ENCODE assay signal across 8 cellular contexts in the genomic region with DNA sequence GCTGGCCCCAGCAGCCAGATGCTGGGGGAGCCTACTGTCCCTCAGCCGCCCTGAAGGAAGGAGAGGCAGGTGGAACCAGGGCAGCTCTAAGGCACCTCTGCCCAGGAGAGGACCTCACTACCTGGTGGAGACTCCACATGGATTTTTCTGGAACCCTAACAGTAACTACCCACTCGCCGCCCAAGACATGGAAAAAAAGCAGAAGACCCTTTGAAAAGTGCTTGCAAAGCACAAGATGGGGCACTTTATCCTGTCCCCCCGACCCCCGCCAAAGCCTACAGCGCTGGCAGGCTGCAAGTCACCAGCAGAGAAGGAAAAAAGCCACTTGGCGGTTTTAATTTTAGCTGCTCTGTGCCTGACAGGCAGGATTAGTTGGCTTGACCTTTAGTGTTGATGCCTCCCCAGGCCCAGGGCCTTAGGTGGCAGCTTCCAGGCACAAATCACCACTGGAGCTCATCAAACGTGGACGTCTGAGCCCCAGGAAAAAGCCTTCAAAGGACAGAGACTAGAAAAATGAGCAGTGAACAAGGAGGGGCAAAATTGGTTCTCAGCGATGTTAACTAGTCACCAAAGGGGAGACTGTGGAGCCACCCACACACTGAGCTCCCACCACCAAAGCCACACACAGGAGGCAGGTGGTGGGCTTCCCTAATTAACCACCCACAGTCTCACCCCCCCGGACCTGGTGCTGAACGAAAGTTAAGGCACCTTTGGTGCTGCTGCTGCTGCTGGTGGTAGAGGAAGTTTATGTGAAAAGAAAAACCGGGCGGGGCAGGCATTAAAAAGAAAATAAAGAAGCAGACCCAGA. TPM values are rescaled to one million over a fixed set of nuclear protein-coding genes. Genes with fewer than 3 reads are reported as not detected.
DNase-seq lines count a peak whose midpoint lies in the region; ATAC-seq and TF ChIP-seq lines count a peak whose summit lies in the region.

No MANE protein-coding gene starts in this region.

- no peaks in the 10 kb centered on the region; a peak in 1 of 5 replicates for H3K9me3 Mint-ChIP-seq in H9
- no peaks in the 10 kb centered on the region for H3K9me3 Mint-ChIP-seq in activated CD8-positive, alpha-beta T cell treated with anti-CD3 and anti-CD28 coated beads, Interleukin-2, amount 10 ng/mL, durations not matched to agents 7 days and 5 days (ENCODE audit: insufficient read depth)
- peaks cover 7% of the 10 kb centered on the region for H3K9me3 Mint-ChIP-seq in glutamatergic neuron (ENCODE audit: unreplicated experiment)

- H3K27ac ChIP-seq in H9 (ENCODE audit: insufficient read length, low read depth, low read length) (peak overlapping the region; percentile 64), spleen (peak overlapping the region; percentile 63 to 91 (median 81))

- no peak overlapping the region for H3T11ph ChIP-seq in H9 (ENCODE audit: low read length)

- no peaks in the 10 kb centered on the region for H4K20me1 ChIP-seq in H9 (ENCODE audit: control insufficient read depth, insufficient read depth, insufficient read length)

- no peak overlapping the region for H2AFZ ChIP-seq in H9 (ENCODE audit: low read length)

- DNase-seq in H9 (no peak), glutamatergic neuron (no peak), spleen (peak; percentile 88), NCI-H2227 (lab: John Stamatoyannopoulos, UW; ENCODE audit: unreplicated experiment) (no peak), SHP77 treated with DMSO at 0.1 percent for 48 hours (lab: John Stamatoyannopoulos, UW) (no peak)
- DNase-seq in activated CD8-positive, alpha-beta T cell treated with anti-CD3 and anti-CD28 coated beads, Interleukin-2, amount 10 ng/mL, durations not matched to agents 7 days and 5 days, result peak; percentile 87
- no peak for DNase-seq in NK-92 treated with Interleukin-12 subunit alpha and Interleukin-12 subunit beta, amount 100 ng/mL, for 24 hours (lab: John Stamatoyannopoulos, UW)

- WGBS in H9 (ENCODE audit: extremely low coverage, insufficient read length, low lambda C conversion rate), result no CpG with 5 or more reads among the region's 14 CpGs
- 41 to 53% (median 47%) methylated on average over 13 to 14 of the region's 14 CpGs for WGBS in spleen, 5 donors

- no peak overlapping the region for H3K14ac ChIP-seq in H9 (ENCODE audit: insufficient read depth, low read length)

- peak overlapping the region; percentile 48 to 67; a peak in 4 of 5 replicates for H3K4me3 Mint-ChIP-seq in H9
- H3K4me3 Mint-ChIP-seq in activated CD8-positive, alpha-beta T cell treated with anti-CD3 and anti-CD28 coated beads, Interleukin-2, amount 10 ng/mL, durations not matched to agents 7 days and 5 days, result peak overlapping the region; percentile 69
- peak overlapping the region; percentile 21 for H3K4me3 Mint-ChIP-seq in glutamatergic neuron (ENCODE audit: unreplicated experiment)

- H3K23ac ChIP-seq in H9 (ENCODE audit: insufficient read length, low read depth, low read length), result no peak overlapping the region

- H3K18ac ChIP-seq in H9 (ENCODE audit: insufficient read length, low read depth, low read length), result no peak overlapping the region

- no peak overlapping the region for H2BK5ac ChIP-seq in H9 (ENCODE audit: insufficient read length, low read length)

- no peak overlapping the region for H2BK120ac ChIP-seq in H9 (ENCODE audit: low read depth, low read length, poor library complexity, severe bottlenecking)

- H3K79me2 ChIP-seq in H9 (ENCODE audit: insufficient read depth, low read length), result no peaks in the 10 kb centered on the region

- CTCF ChIA-PET in activated CD8-positive, alpha-beta T cell treated with anti-CD3 and anti-CD28 coated beads, Interleukin-2, amount 10 ng/mL, durations not matched to agents 7 days and 5 days (lab: Charles Lee), result interaction anchor here (0.8 to 7.4 kb wide), 9 partner anchors 9 to 75 kb away, joined by 3 to 149 read pairs (median 4); a partner anchor contains a TSS

- no peak overlapping the region for H3K4ac ChIP-seq in H9 (ENCODE audit: low read depth, low read length)

- H3K36me3 Mint-ChIP-seq in H9 (ENCODE audit: insufficient read depth in 1 of 3, low read depth in 3 of 3) (peaks cover 38 to 68% (median 56%) of the 10 kb centered on the region in 3 experiments; a peak in 6 of 7 replicates), glutamatergic neuron (ENCODE audit: unreplicated experiment) (no peaks in the 10 kb centered on the region)
- H3K36me3 Mint-ChIP-seq in activated CD8-positive, alpha-beta T cell treated with anti-CD3 and anti-CD28 coated beads, Interleukin-2, amount 10 ng/mL, durations not matched to agents 7 days and 5 days (ENCODE audit: low read depth), result peaks cover 73% of the 10 kb centered on the region

- TF ChIP-seq POLR2A in spleen (IDR thresholded peaks at IDR 0.05), result no peak

- H3K27me3 ChIP-seq in H9 (ENCODE audit: insufficient read depth, low read length) (no peaks in the 10 kb centered on the region), spleen (replicated peaks in 1 of 7) (no peaks in the 10 kb centered on the region)

- peak; percentile 47 for ATAC-seq in activated CD8-positive, alpha-beta T cell treated with anti-CD3 and anti-CD28 coated beads, Interleukin-2, amount 10 ng/mL, durations not matched to agents 7 days and 5 days
- no peak for ATAC-seq in HG03196 (IDR thresholded peaks at IDR 0.05; ENCODE audit: unreplicated experiment)

- peaks cover 78 to 92% of the 10 kb centered on the region in 2 experiments for H3K4me1 Mint-ChIP-seq in H9
- H3K4me1 Mint-ChIP-seq in activated CD8-positive, alpha-beta T cell treated with anti-CD3 and anti-CD28 coated beads, Interleukin-2, amount 10 ng/mL, durations not matched to agents 7 days and 5 days (ENCODE audit: low read depth), result peaks cover 92% of the 10 kb centered on the region
- H3K4me1 Mint-ChIP-seq in glutamatergic neuron (ENCODE audit: low read depth, unreplicated experiment), result peaks cover 25% of the 10 kb centered on the region

- H4K5ac ChIP-seq in H9 (ENCODE audit: insufficient read length, low read depth, low read length), result no peak overlapping the region

- TF ChIP-seq CTCF in H9 (conservative IDR thresholded peaks at IDR 0.05), result no peak
- no peak for TF ChIP-seq CTCF in glutamatergic neuron (IDR thresholded peaks at IDR 0.05; ENCODE audit: partially characterized antibody, unreplicated experiment)
- TF ChIP-seq CTCF in spleen (IDR thresholded peaks at IDR 0.05 in 8 of 11, conservative IDR thresholded peaks at IDR 0.05 in 3 of 11), result no peak

- H2BK12ac ChIP-seq in H9 (ENCODE audit: insufficient read length, low read depth, low read length), result no peak overlapping the region

- H2AK5ac ChIP-seq in H9 (ENCODE audit: insufficient read length, low read length), result no peak overlapping the region

- no peak overlapping the region for H2BK15ac ChIP-seq in H9 (ENCODE audit: low read depth, low read length)

- no peak overlapping the region for H3K4me2 ChIP-seq in H9 (ENCODE audit: insufficient read depth, insufficient read length, low read length)

- H3K9ac ChIP-seq in H9 (ENCODE audit: extremely low read depth, insufficient read length, low read length), result no peak overlapping the region

- POLR2A ChIA-PET in activated CD8-positive, alpha-beta T cell treated with anti-CD3 and anti-CD28 coated beads, Interleukin-2, amount 10 ng/mL, durations not matched to agents 7 days and 5 days (lab: Charles Lee), result interaction anchor here (0.5 to 5.2 kb wide), 8 partner anchors 9 to 681 kb away, joined by 3 to 102 read pairs (median 8); a partner anchor contains a TSS

- peaks cover 4% of the 10 kb centered on the region; the same call in 1 of the 2 replicates for H3K4me1 ChIP-seq in H9 (ENCODE audit: insufficient read depth, low read length)
- peaks cover 74 to 100% (median 99%) of the 10 kb centered on the region in 6 donors for H3K4me1 ChIP-seq in spleen

- H3K23me2 ChIP-seq in H9 (ENCODE audit: insufficient read length, low read depth, low read length, poor library complexity, severe bottlenecking), result no peaks in the 10 kb centered on the region

- H3K9me3 ChIP-seq in H9 (ENCODE audit: control insufficient read depth, low read depth, low read length), result no peaks in the 10 kb centered on the region
- H3K9me3 ChIP-seq in spleen, result no peaks in the 10 kb centered on the region

- H4K91ac ChIP-seq in H9 (ENCODE audit: insufficient read length, low read depth, low read length), result no peak overlapping the region

- H3K36me3 ChIP-seq in spleen, result peaks cover 2 to 92% (median 64%) of the 10 kb centered on the region in 6 donors

- intact Hi-C loops in spleen (cut with DNase I; ENCODE audit: low total_unique reads), result no loop called here

- no peak overlapping the region for H2BK20ac ChIP-seq in H9 (ENCODE audit: low read depth, low read length, poor library complexity, severe bottlenecking)

- H3K4me3 ChIP-seq in spleen, result peak overlapping the region in 1 of 8 donors; percentile 28

- no peak overlapping the region for H3K56ac ChIP-seq in H9 (ENCODE audit: insufficient read length, low read depth, low read length)

- H4K8ac ChIP-seq in H9 (replicated peaks; ENCODE audit: insufficient read length, low read depth, low read length), result no peak overlapping the region

- H3K27me3 Mint-ChIP-seq in H9 (ENCODE audit: low read depth) (no peaks in the 10 kb centered on the region; the same call in 1 of the 2 replicates), glutamatergic neuron (ENCODE audit: unreplicated experiment) (peaks cover 4% of the 10 kb centered on the region)
- H3K27me3 Mint-ChIP-seq in activated CD8-positive, alpha-beta T cell treated with anti-CD3 and anti-CD28 coated beads, Interleukin-2, amount 10 ng/mL, durations not matched to agents 7 days and 5 days (ENCODE audit: low read depth), result no peaks in the 10 kb centered on the region

- H3K79me1 ChIP-seq in H9 (ENCODE audit: insufficient read depth, low read depth, low read length, poor library complexity, severe bottlenecking), result peaks cover 3% of the 10 kb centered on the region

- peak overlapping the region; percentile 97 to 99 (median 98) for H3K27ac Mint-ChIP-seq in H9
- peak overlapping the region; percentile 86 for H3K27ac Mint-ChIP-seq in activated CD8-positive, alpha-beta T cell treated with anti-CD3 and anti-CD28 coated beads, Interleukin-2, amount 10 ng/mL, durations not matched to agents 7 days and 5 days
- H3K27ac Mint-ChIP-seq in glutamatergic neuron (ENCODE audit: unreplicated experiment), result peak overlapping the region; percentile 36

RNA-seq across cellular contexts. Expression of a gene that starts 4.2 kb away (rescaled TPM):
- 3.6 TPM in 2 replicates for total RNA-seq in H9 (2021)
- 1 to 10 TPM; 2.9 to 4.7 TPM for total RNA-seq in activated CD8-positive, alpha-beta T cell treated with anti-CD3 and anti-CD28 coated beads, Interleukin-2, amount 10 ng/mL, durations not matched to agents 7 days and 5 days
- 5.5 TPM for total RNA-seq in glutamatergic neuron (ENCODE audit: unreplicated experiment)
- total RNA-seq in spleen, result 1 to 10 TPM; 2.7 to 7.2 (median 5.1) TPM
- 1 to 10 TPM; 1.7 to 2.4 (median 2.1) TPM for polyA plus RNA-seq in spleen

RNA-seq across cellular contexts. Expression of a gene that starts 14.3 kb away (rescaled TPM):
- 514 and 528 TPM in 2 replicates for total RNA-seq in H9 (2021)
- total RNA-seq in activated CD8-positive, alpha-beta T cell treated with anti-CD3 and anti-CD28 coated beads, Interleukin-2, amount 10 ng/mL, durations not matched to agents 7 days and 5 days, result 100 to 1,000 TPM; 421 to 423 TPM
- total RNA-seq in glutamatergic neuron (ENCODE audit: unreplicated experiment), result 415 TPM
- 100 to 1,000 TPM; 359 to 585 (median 458) TPM for total RNA-seq in spleen
- 100 to 1,000 TPM in 2 of 3 donors, 10 to 100 TPM in 1; 54.2 to 140 (median 121) TPM for polyA plus RNA-seq in spleen

RNA-seq across cellular contexts. Expression of a gene that starts 20.1 kb away (rescaled TPM):
- total RNA-seq in H9 (2021) (24.0 and 26.9 TPM in 2 replicates), glutamatergic neuron (ENCODE audit: unreplicated experiment) (2.9 TPM), spleen (100 to 1,000 TPM; 148 to 242 (median 206) TPM)
- total RNA-seq in activated CD8-positive, alpha-beta T cell treated with anti-CD3 and anti-CD28 coated beads, Interleukin-2, amount 10 ng/mL, durations not matched to agents 7 days and 5 days, result 100 to 1,000 TPM; 101 to 115 TPM
- 100 to 1,000 TPM; 216 to 283 (median 252) TPM for polyA plus RNA-seq in spleen

RNA-seq across cellular contexts. Expression of a gene that starts 39.0 kb away (rescaled TPM):
- total RNA-seq in H9 (2021) (21.6 and 24.7 TPM in 2 replicates), glutamatergic neuron (ENCODE audit: unreplicated experiment) (15.9 TPM), spleen (100 to 1,000 TPM in 1 of 7 donors, 10 to 100 TPM in 6; 41.5 to 106 (median 57.4) TPM)
- total RNA-seq in activated CD8-positive, alpha-beta T cell treated with anti-CD3 and anti-CD28 coated beads, Interleukin-2, amount 10 ng/mL, durations not matched to agents 7 days and 5 days, result 10 to 100 TPM; 84.2 to 90.2 TPM
- polyA plus RNA-seq in spleen, result 10 to 100 TPM; 40.8 to 70.8 (median 63.8) TPM

RNA-seq across cellular contexts. Expression of a gene that starts 41.0 kb away (rescaled TPM):
- total RNA-seq in H9 (2021) (3.9 and 4.8 TPM in 2 replicates), glutamatergic neuron (ENCODE audit: unreplicated experiment) (50.4 TPM), spleen (10 to 100 TPM in 1 of 7 donors, 1 to 10 TPM in 6; 2.2 to 12.9 (median 3.3) TPM)
- total RNA-seq in activated CD8-positive, alpha-beta T cell treated with anti-CD3 and anti-CD28 coated beads, Interleukin-2, amount 10 ng/mL, durations not matched to agents 7 days and 5 days, result under 1 TPM; 0.13 to 0.34 TPM
- 1 to 10 TPM in 1 of 3 donors, under 1 TPM in 2; 0.59 to 1.4 (median 0.61) TPM for polyA plus RNA-seq in spleen

Comparison
In these comparisons a context has a peak if more than half of its experiments do, and no peak if none do; other contexts are left out.
1. DNase-seq: peak in activated CD8-positive, alpha-beta T cell treated with anti-CD3 and anti-CD28 coated beads, Interleukin-2, amount 10 ng/mL, durations not matched to agents 7 days and 5 days (single experiment) and spleen (single experiment); none in H9 (single experiment), glutamatergic neuron (single experiment), NCI-H2227 (single experiment), SHP77 treated with DMSO at 0.1 percent for 48 hours (single experiment) and NK-92 treated with Interleukin-12 subunit alpha and Interleukin-12 subunit beta, amount 100 ng/mL, for 24 hours (single experiment).
2. H3K27ac Mint-ChIP-seq: peak in every context shown above with its lines; median percentile 98 in H9; 86 in activated CD8-positive, alpha-beta T cell treated with anti-CD3 and anti-CD28 coated beads, Interleukin-2, amount 10 ng/mL, durations not matched to agents 7 days and 5 days; 36 in glutamatergic neuron.
3. Peak in every context shown above with its lines, with median percentiles within 50 percentile points of each other: H3K4me3 Mint-ChIP-seq.